ENCODE assay signal across 9 cellular contexts in genomic region chr4:100738388-100739165, GRCh38.
DNase-seq lines count a peak whose midpoint lies in the region; ATAC-seq and TF ChIP-seq lines count a peak whose summit lies in the region.
"Had no signal": no experiment of that assay in that cellular context is flagged by ENCODE, and none has a peak within 500 bp of the region (broad histone marks: within the 10 kb centered on the region; RNA-seq: fewer than 3 reads in every experiment).

No MANE protein-coding gene starts in this region.

- no peak for TF ChIP-seq POLR2A in suprapubic skin (IDR thresholded peaks at IDR 0.05)

- no peaks in the 10 kb centered on the region for H3K36me3 Mint-ChIP-seq in activated naive CD4-positive, alpha-beta T cell treated with anti-CD3 and anti-CD28 coated beads for 36 hours (ENCODE audit: low read depth)

- no peak for TF ChIP-seq EP300 in suprapubic skin (IDR thresholded peaks at IDR 0.05)

- no peaks in the 10 kb centered on the region for H3K36me3 ChIP-seq in suprapubic skin

- CTCF ChIA-PET in activated naive CD4-positive, alpha-beta T cell treated with anti-CD3 and anti-CD28 coated beads for 36 hours (lab: Charles Lee), result interaction anchor here (0.6 kb wide), 2 partner anchors 289 to 1173 kb away, joined by 3 to 5 read pairs; no protein-coding TSS in a partner anchor

- H3K4me3 ChIP-seq in suprapubic skin, result no peak overlapping the region

- H3K4me3 Mint-ChIP-seq in activated naive CD4-positive, alpha-beta T cell treated with anti-CD3 and anti-CD28 coated beads for 36 hours, result no peak overlapping the region

- WGBS in suprapubic skin, result 75% methylated on average over 5 of the region's 5 CpGs

- intact Hi-C loops in Right ventricle myocardium superior (cut with DNase I), result loop anchor here (10.0 kb wide), 1 partner anchor 314 kb away; no protein-coding TSS in a partner anchor
- intact Hi-C loops in activated naive CD4-positive, alpha-beta T cell treated with anti-CD3 and anti-CD28 coated beads for 36 hours (cut with micrococcal nuclease), result no loop called here

- peaks cover 21% of the 10 kb centered on the region for H3K4me1 ChIP-seq in suprapubic skin

- H3K9me3 ChIP-seq in suprapubic skin, result peaks cover 3% of the 10 kb centered on the region

- H3K27ac Mint-ChIP-seq in activated naive CD4-positive, alpha-beta T cell treated with anti-CD3 and anti-CD28 coated beads for 36 hours, result no peak overlapping the region

- no peak for DNase-seq in Right ventricle myocardium superior
- DNase-seq in suprapubic skin (ENCODE audit: low spot score in 2 of 2), result no peak
- no peak for DNase-seq in stimulated activated CD4-positive, alpha-beta T cell treated with anti-CD3 and anti-CD28 coated beads, Interleukin-12 subunit alpha, Interleukin-12 subunit beta, amount 100 ng/mL, for 4 hours
- no peak for DNase-seq in germinal center (ENCODE audit: low spot score)
- no peak for DNase-seq in activated naive CD4-positive, alpha-beta T cell treated with anti-CD3 and anti-CD28 coated beads for 36 hours
- DNase-seq in activated CD8-positive, alpha-beta memory T cell treated with anti-CD3 and anti-CD28 coated beads for 24 hours, result no peak
- DNase-seq: T-helper 9 cell had no signal

- no peaks in the 10 kb centered on the region for H3K27me3 ChIP-seq in suprapubic skin

- no peaks in the 10 kb centered on the region for H3K4me1 Mint-ChIP-seq in activated naive CD4-positive, alpha-beta T cell treated with anti-CD3 and anti-CD28 coated beads for 36 hours (ENCODE audit: low read depth)

- TF ChIP-seq CTCF in suprapubic skin (IDR thresholded peaks at IDR 0.05), result no peak

- ATAC-seq in GM21786 (IDR thresholded peaks at IDR 0.05; ENCODE audit: unreplicated experiment) (peak; percentile 52), SK-N-SH treated with all-trans-retinoic acid at 6 μM for 48 hours (peak; percentile 94), Right ventricle myocardium superior (ENCODE audit: poor library complexity) (peak; percentile 53)

- H3K27ac ChIP-seq in suprapubic skin, result peak overlapping the region; percentile 5

- peaks cover 2% of the 10 kb centered on the region for H3K9me3 Mint-ChIP-seq in activated naive CD4-positive, alpha-beta T cell treated with anti-CD3 and anti-CD28 coated beads for 36 hours

- no peaks in the 10 kb centered on the region for H3K27me3 Mint-ChIP-seq in activated naive CD4-positive, alpha-beta T cell treated with anti-CD3 and anti-CD28 coated beads for 36 hours (ENCODE audit: low read depth)

TF ChIP-seq in SK-N-SH treated with all-trans-retinoic acid at 6 μM for 48 hours, 23 proteins besides CTCF, POLR2A, EP300 and RAD21:
- TF ChIP-seq RARB (CRISPR knock-in tag; IDR thresholded peaks at IDR 0.05) (no peak), ARNTL (CRISPR knock-in tag; IDR thresholded peaks at IDR 0.05; ENCODE audit: borderline replicate concordance, low read depth) (no peak), TOX (CRISPR knock-in tag; IDR thresholded peaks at IDR 0.05; ENCODE audit: borderline replicate concordance) (no peak), ZNF8 (CRISPR knock-in tag; IDR thresholded peaks at IDR 0.05) (no peak)
TF ChIP-seq in SK-N-SH treated with all-trans-retinoic acid at 6 μM for 48 hours: peak in this region for 0.
